Comparison of ENCODE assay signal across 8 cellular contexts in the genomic region with DNA sequence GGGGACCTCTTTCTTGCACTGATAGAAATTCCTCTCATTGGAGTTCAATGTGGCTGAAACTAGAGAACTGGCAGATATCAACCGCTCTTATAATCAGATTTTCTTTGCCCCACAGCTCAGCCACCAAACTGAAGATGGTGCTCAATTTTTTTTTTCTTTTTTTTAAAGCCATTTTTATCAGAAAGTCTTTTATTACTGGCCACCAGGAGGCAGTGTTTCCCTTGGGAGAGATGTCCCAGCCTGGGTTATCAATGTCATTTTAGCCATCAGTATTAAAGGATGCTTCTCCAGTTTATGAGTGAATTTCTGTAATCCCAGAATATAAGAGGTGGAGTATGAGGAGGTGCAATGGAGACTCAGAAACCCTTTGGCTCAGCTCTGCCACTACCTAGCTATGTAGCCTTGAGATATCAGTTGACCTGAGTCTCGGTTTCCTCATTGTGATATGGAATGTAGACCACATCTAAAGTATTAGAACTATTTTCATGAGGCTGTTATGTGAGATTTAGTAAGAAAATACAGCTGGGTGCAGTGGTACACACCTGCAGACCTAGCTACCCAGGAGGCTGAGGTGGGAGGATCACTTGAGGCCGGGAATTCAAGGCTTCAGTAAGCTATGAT. TPM values are rescaled to one million over a fixed set of nuclear protein-coding genes. Genes with fewer than 3 reads are reported as not detected.
A peak's percentile ranks its signal among the peaks of the same experiment; 100 is the strongest.
DNase-seq lines count a peak whose midpoint lies in the region; ATAC-seq and TF ChIP-seq lines count a peak whose summit lies in the region.

No MANE protein-coding gene starts in this region.

- TF ChIP-seq EP300 in gastroesophageal sphincter (IDR thresholded peaks at IDR 0.05) = no peak

- H3K27me3 ChIP-seq in heart right ventricle = peaks cover 0 to 20% (median 0%) of the 10 kb centered on the region in 7 donors
- H3K27me3 ChIP-seq in gastroesophageal sphincter = no peaks in the 10 kb centered on the region

- TF ChIP-seq CTCF in heart right ventricle (IDR thresholded peaks at IDR 0.05) (peak; percentile 30 to 75 (median 60)), NB4 (IDR thresholded peaks at IDR 0.05; ENCODE audit: low read depth, low read length) (peak; percentile 54), gastroesophageal sphincter (IDR thresholded peaks at IDR 0.05) (peak in 2 of 4 experiments; percentile 16 to 44)

- H3K36me3 ChIP-seq in heart right ventricle (peaks cover 0 to 5% (median 0%) of the 10 kb centered on the region in 9 donors), gastroesophageal sphincter (no peaks in the 10 kb centered on the region)

- WGBS in heart right ventricle, 2 donors = 70 to 88% methylated on average over 3 of the region's 3 CpGs
- 79 to 91% methylated on average over 2 of the region's 3 CpGs for WGBS in gastroesophageal sphincter (ENCODE audit: low coverage in 1 of 2), 2 donors

- no peak for TF ChIP-seq POLR2A in NB4 (IDR thresholded peaks at IDR 0.05; ENCODE audit: extremely low read depth, insufficient read length)
- no peak for TF ChIP-seq POLR2A in gastroesophageal sphincter (IDR thresholded peaks at IDR 0.05)

- H3K4me1 ChIP-seq in heart right ventricle (peaks cover 0 to 44% (median 3%) of the 10 kb centered on the region in 9 donors), gastroesophageal sphincter (peaks cover 0 to 7% (median 0%) of the 10 kb centered on the region in 3 donors)

- no peak overlapping the region for H3K4me3 ChIP-seq in heart right ventricle
- H3K4me3 ChIP-seq in NB4 (ENCODE audit: low read depth, low read length) = no peak overlapping the region
- H3K4me3 ChIP-seq in gastroesophageal sphincter = no peak overlapping the region

- intact Hi-C loops in heart right ventricle (cut with DNase I) (loop anchor here in 8 of 10 donors (1.0 to 10.0 kb wide), 10 partner anchors 110 to 262 kb away; a partner anchor contains a TSS), left cardiac atrium (cut with DNase I) (loop anchor here (5.0 to 10.0 kb wide), 3 partner anchors 108 to 260 kb away; a partner anchor contains a TSS)

- H3K27ac ChIP-seq in heart right ventricle = no peak overlapping the region
- H3K27ac ChIP-seq in gastroesophageal sphincter = no peak overlapping the region

- ATAC-seq in heart right ventricle (no peak), left cardiac atrium (no peak), gastroesophageal sphincter (no peak), GM18511 (IDR thresholded peaks at IDR 0.05; ENCODE audit: unreplicated experiment) (no peak)

- DNase-seq in heart right ventricle = peak in 1 of 2 donors; percentile 17
- no peak for DNase-seq in left cardiac atrium
- peak; percentile 74 for DNase-seq in NB4 (ENCODE audit: low read depth)
- peak; percentile 56 to 65 for DNase-seq in activated CD4-positive, alpha-beta T cell treated with anti-CD3 and anti-CD28 coated beads for 4 hours
- peak; percentile 8 for DNase-seq in fibroblast of the conjunctiva (ENCODE audit: low read depth)
- DNase-seq in smooth muscle cell of the brain vasculature (ENCODE audit: low read depth, low spot score) = peak; percentile 1

- H3K9me3 ChIP-seq in heart right ventricle (no peaks in the 10 kb centered on the region), gastroesophageal sphincter (no peaks in the 10 kb centered on the region)

RNA-seq across cellular contexts. Expression of a gene that starts 27.6 kb away (rescaled TPM):
- total RNA-seq in heart right ventricle (1 to 10 TPM in 1 of 10 donors, under 1 TPM in 6, not detected in 3; 0.10 to 1.5 (median 0.25) TPM), left cardiac atrium (under 1 TPM; 0.50 to 0.80 TPM), gastroesophageal sphincter (under 1 TPM in 3 of 4 donors, not detected in 1; 0.15 to 0.47 (median 0.27) TPM)
- polyA plus RNA-seq in heart right ventricle = under 1 TPM in 1 of 2 donors, not detected in 1; 0.12 TPM

RNA-seq across cellular contexts. Expression of a gene that starts 39.1 kb away (rescaled TPM):
- total RNA-seq in heart right ventricle (1 to 10 TPM in 1 of 10 donors, under 1 TPM in 4, not detected in 5; 0.25 to 1.4 (median 0.42) TPM), left cardiac atrium (under 1 TPM; 0.65 to 0.71 TPM), gastroesophageal sphincter (1 to 10 TPM in 1 of 4 donors, under 1 TPM in 2, not detected in 1; 0.27 to 2.4 (median 0.62) TPM)
- polyA plus RNA-seq in heart right ventricle = under 1 TPM in 1 of 2 donors, not detected in 1; 0.10 TPM

RNA-seq across cellular contexts. Expression of a gene that starts 49.9 kb away (rescaled TPM):
- 100 to 1,000 TPM in 1 of 10 donors, 1 to 10 TPM in 6, under 1 TPM in 1, not detected in 2; 0.54 to 102 (median 3.2) TPM for total RNA-seq in heart right ventricle
- 1 to 10 TPM; 2.8 to 2.9 TPM for polyA plus RNA-seq in heart right ventricle
- 100 to 1,000 TPM; 143 to 389 TPM for total RNA-seq in left cardiac atrium
- total RNA-seq in gastroesophageal sphincter = 1 to 10 TPM in 1 of 4 donors, under 1 TPM in 1, not detected in 2; 0.46 to 1.9 TPM
